Comparison of ENCODE assay signal across 17 cellular contexts in genomic region chr9:101326501-101326900, GRCh38. TPM values are rescaled to one million over a fixed set of nuclear protein-coding genes. Genes with fewer than 3 reads are reported as not detected.
DNase-seq lines count a peak whose midpoint lies in the region; ATAC-seq and TF ChIP-seq lines count a peak whose summit lies in the region.
"Had no signal": no experiment of that assay in that cellular context is flagged by ENCODE, and none has a peak within 500 bp of the region (broad histone marks: within the 10 kb centered on the region; RNA-seq: fewer than 3 reads in every experiment).

No MANE protein-coding gene starts in this region.

- POLR2A ChIA-PET in HEK293T (lab: Yijun Ruan, JAX): no interaction called here

- intact Hi-C loops in left lung (cut with DNase I): no loop called here

- peak; percentile 70 for DNase-seq in DMS53 treated with DMSO at 0.1 percent for 48 hours (lab: John Stamatoyannopoulos, UW; ENCODE audit: unreplicated experiment)
- peak; percentile 84 for DNase-seq in NCI-H146 treated with DMSO at 0.1 percent for 48 hours (lab: John Stamatoyannopoulos, UW; ENCODE audit: unreplicated experiment)
- DNase-seq in RWPE2 (ENCODE audit: low spot score): no peak
- no peak for DNase-seq in left lung
- no peak for DNase-seq in HEK293T (ENCODE audit: extremely low spot score)
- DNase-seq in HuH-7.5 (ENCODE audit: low spot score): no peak
- DNase-seq in hippocampal formation (lab: John Stamatoyannopoulos, UW): no peak
- DNase-seq: activated CD4-positive, alpha-beta T cell treated with anti-CD3 and anti-CD28 coated beads, Interleukin-2, amount 50 U/mL, for 4 hours; AML-193; amygdala; heart right ventricle; MG63; naive thymus-derived CD4-positive, alpha-beta T cell; testis had no signal

- H3K4me1 ChIP-seq in RWPE2 (ENCODE audit: insufficient read depth, poor library complexity, severe bottlenecking) (no peaks in the 10 kb centered on the region), left lung (no peaks in the 10 kb centered on the region)
- H3K4me1 ChIP-seq: heart right ventricle, testis had no signal

- no peak overlapping the region for H3K4me3 ChIP-seq in RWPE2 (ENCODE audit: severe bottlenecking)
- no peak overlapping the region for H3K4me3 ChIP-seq in left lung
- H3K4me3 ChIP-seq: coronary artery, heart right ventricle, MG63, testis had no signal

- ATAC-seq in RWPE2 (ENCODE audit: low read depth) (peak; percentile 51), left lung (peak; percentile 54), HG03460 (IDR thresholded peaks at IDR 0.05; ENCODE audit: unreplicated experiment) (no peak)
- ATAC-seq: esophagus mucosa; heart right ventricle; naive thymus-derived CD4-positive, alpha-beta T cell had no signal

- CTCF ChIA-PET in HEK293T (lab: Yijun Ruan, JAX): interaction anchor here (0.7 kb wide), 1 partner anchor 207 kb away, joined by 3 read pairs; no protein-coding TSS in a partner anchor

- H3K36me3 ChIP-seq in RWPE2 (ENCODE audit: low read depth): no peaks in the 10 kb centered on the region
- no peaks in the 10 kb centered on the region for H3K36me3 ChIP-seq in left lung
- H3K36me3 ChIP-seq: heart right ventricle, MG63 had no signal

- H3K27me3 ChIP-seq in RWPE2 (ENCODE audit: insufficient read depth, poor library complexity, severe bottlenecking) (no peaks in the 10 kb centered on the region), left lung (no peaks in the 10 kb centered on the region)
- H3K27me3 ChIP-seq: MG63, testis had no signal

- H3K9me3 ChIP-seq in RWPE2 (ENCODE audit: severe bottlenecking) (no peaks in the 10 kb centered on the region), left lung (peaks cover 0 to 4% of the 10 kb centered on the region in 2 donors)
- H3K9me3 ChIP-seq: MG63, testis had no signal

- TF ChIP-seq CTCF in RWPE2 (IDR thresholded peaks at IDR 0.05; ENCODE audit: poor library complexity, severe bottlenecking): no peak
- TF ChIP-seq CTCF in left lung (IDR thresholded peaks at IDR 0.05): no peak

- no peak overlapping the region for H3K27ac ChIP-seq in RWPE2 (ENCODE audit: poor library complexity, severe bottlenecking)
- H3K27ac ChIP-seq in left lung: peak overlapping the region; percentile 21 to 31
- H3K27ac ChIP-seq: coronary artery, heart right ventricle, testis had no signal

TF ChIP-seq in HEK293T, 16 proteins besides CTCF, POLR2A, EP300 and RAD21:
- TF ChIP-seq FOXK2 (IDR thresholded peaks at IDR 0.05) (no peak), FOXM1 (IDR thresholded peaks at IDR 0.05; ENCODE audit: borderline replicate concordance) (no peak), HDGF (IDR thresholded peaks at IDR 0.05; ENCODE audit: borderline replicate concordance) (no peak), ELF4 (IDR thresholded peaks at IDR 0.05) (no peak), LEF1 (IDR thresholded peaks at IDR 0.05; ENCODE audit: borderline replicate concordance) (no peak)

RNA-seq across cellular contexts. Expression of gene BAAT, which starts 58.3 kb away (rescaled TPM):
- total RNA-seq in left lung: 10 to 100 TPM in 1 of 2 donors, 1 to 10 TPM in 1; 1.0 to 18.6 TPM

Comparison
In these comparisons a context has a peak if more than half of its experiments do, and no peak if none do; other contexts are left out.
1. DNase-seq: peak in DMS53 treated with DMSO at 0.1 percent for 48 hours (single experiment) and NCI-H146 treated with DMSO at 0.1 percent for 48 hours (single experiment); none in RWPE2 (single experiment), left lung (0 of 2), HEK293T (single experiment), HuH-7.5 (single experiment) and hippocampal formation (0 of 2).